13 cellular contexts compared by ENCODE assay signal in the genomic region with DNA sequence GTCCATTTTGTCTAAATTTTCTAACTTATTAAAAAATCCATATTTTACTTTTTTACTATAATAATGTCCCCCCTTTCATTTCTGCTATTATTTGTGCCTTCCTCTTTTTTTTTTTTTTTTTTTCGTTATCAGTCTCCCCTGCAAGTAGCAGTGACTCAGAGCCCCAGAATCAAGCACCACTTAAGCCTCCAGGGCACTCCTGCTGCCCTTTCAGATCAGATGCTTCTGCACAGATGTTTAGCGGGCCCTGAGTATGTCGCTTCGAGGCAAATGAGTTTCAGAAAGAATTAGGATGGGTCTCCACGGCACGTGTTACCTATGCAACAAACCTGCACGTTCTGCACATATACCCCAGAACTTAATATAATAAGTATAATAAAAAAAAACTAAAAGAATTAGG. TPM values are rescaled to one million over a fixed set of nuclear protein-coding genes. Genes with fewer than 3 reads are reported as not detected.
DNase-seq lines count a peak whose midpoint lies in the region; ATAC-seq and TF ChIP-seq lines count a peak whose summit lies in the region.
"Had no signal": no experiment of that assay in that cellular context is flagged by ENCODE, and none has a peak within 500 bp of the region (broad histone marks: within the 10 kb centered on the region; RNA-seq: fewer than 3 reads in every experiment).

No MANE protein-coding gene starts in this region.

- no peak for TF ChIP-seq POLR2A in gastroesophageal sphincter (IDR thresholded peaks at IDR 0.05)

- H3K23ac ChIP-seq in mesendoderm (ENCODE audit: low read length): no peak overlapping the region

- no peaks in the 10 kb centered on the region for H3K4me1 ChIP-seq in mesendoderm (ENCODE audit: control insufficient read depth, low read depth, low read length)
- H3K4me1 ChIP-seq in gastroesophageal sphincter: no peaks in the 10 kb centered on the region

- no peaks in the 10 kb centered on the region for H3K9me3 ChIP-seq in SU-DHL-6 (ENCODE audit: insufficient read depth, low read length)
- H3K9me3 ChIP-seq in gastroesophageal sphincter: no peaks in the 10 kb centered on the region

- DNase-seq in NCI-H748 (lab: John Stamatoyannopoulos, UW; ENCODE audit: unreplicated experiment): peak; percentile 2
- no peak for DNase-seq in NCI-H748 treated with DMSO at 0.1 percent for 48 hours (lab: John Stamatoyannopoulos, UW)
- DNase-seq in mesendoderm: peak; percentile 46
- DNase-seq: amygdala; NCI-H526 treated with DMSO at 0.1 percent for 48 hours; stimulated activated CD4-positive, alpha-beta T cell treated with anti-CD3 and anti-CD28 coated beads, Interleukin-12 subunit alpha, Interleukin-12 subunit beta, amount 100 ng/mL, for 4 hours; stimulated activated naive CD8-positive, alpha-beta T cell treated with anti-CD3 and anti-CD28 coated beads, Interleukin-15, amount 100 ng/mL, for 72 hours had no signal

- ATAC-seq in HG03439 (IDR thresholded peaks at IDR 0.05; ENCODE audit: unreplicated experiment): peak; percentile 43
- no peak for ATAC-seq in GM18870 (IDR thresholded peaks at IDR 0.05; ENCODE audit: unreplicated experiment)
- no peak for ATAC-seq in GM21737 (IDR thresholded peaks at IDR 0.05; ENCODE audit: unreplicated experiment)
- ATAC-seq in gastroesophageal sphincter: no peak
- ATAC-seq: stimulated activated naive CD8-positive, alpha-beta T cell treated with anti-CD3 and anti-CD28 coated beads, Interleukin-15, amount 100 ng/mL, for 72 hours had no signal

- peaks cover 27% of the 10 kb centered on the region; the same call in 1 of the 2 replicates for H3F3A ChIP-seq in SU-DHL-6 (ENCODE audit: insufficient read depth)

- peak overlapping the region; percentile 89 for H3K27ac ChIP-seq in SU-DHL-6 (ENCODE audit: low read depth, low read length)
- no peak overlapping the region for H3K27ac ChIP-seq in mesendoderm (ENCODE audit: low read depth, low read length)
- no peak overlapping the region for H3K27ac ChIP-seq in gastroesophageal sphincter

- H2BK15ac ChIP-seq in mesendoderm (replicated peaks; ENCODE audit: low read depth): no peak overlapping the region

- H3K9me2 ChIP-seq in SU-DHL-6 (replicated peaks; ENCODE audit: insufficient read depth, low read length): no peaks in the 10 kb centered on the region

- no peak overlapping the region for H2BK5ac ChIP-seq in mesendoderm (ENCODE audit: low read length)

- TF ChIP-seq CTCF in SU-DHL-6 (IDR thresholded peaks at IDR 0.05; ENCODE audit: insufficient read depth, low read length, poor library complexity, severe bottlenecking) (no peak), gastroesophageal sphincter (IDR thresholded peaks at IDR 0.05) (no peak)

- TF ChIP-seq EP300 in gastroesophageal sphincter (IDR thresholded peaks at IDR 0.05): no peak

- H3K4me3 ChIP-seq in SU-DHL-6 (ENCODE audit: insufficient read depth, low read length, poor library complexity, severe bottlenecking) (peak overlapping the region; percentile 21), mesendoderm (ENCODE audit: low read length) (no peak overlapping the region), gastroesophageal sphincter (no peak overlapping the region)

- H3K56ac ChIP-seq in mesendoderm (ENCODE audit: low read length): no peak overlapping the region

- no peak overlapping the region for H3K18ac ChIP-seq in mesendoderm (ENCODE audit: low read length)

- H4K5ac ChIP-seq in mesendoderm (ENCODE audit: low read length): no peak overlapping the region

- H3K27me3 ChIP-seq in SU-DHL-6 (ENCODE audit: low read length) (no peaks in the 10 kb centered on the region), mesendoderm (ENCODE audit: insufficient read depth, low read length, poor library complexity) (no peaks in the 10 kb centered on the region), gastroesophageal sphincter (no peaks in the 10 kb centered on the region)

- H3K79me2 ChIP-seq in SU-DHL-6 (ENCODE audit: insufficient read depth, low read length) (no peaks in the 10 kb centered on the region), mesendoderm (ENCODE audit: control insufficient read depth, insufficient read depth, low read length) (no peaks in the 10 kb centered on the region)

- no peak overlapping the region for H4K8ac ChIP-seq in mesendoderm (ENCODE audit: low read depth, low read length)

- H2BK120ac ChIP-seq in mesendoderm (ENCODE audit: low read depth, low read length): no peak overlapping the region

- H3K4me2 ChIP-seq in SU-DHL-6 (ENCODE audit: low read depth, low read length, poor library complexity, severe bottlenecking) (peak overlapping the region; percentile 61), mesendoderm (ENCODE audit: low read length) (no peak overlapping the region)

- no peak overlapping the region for H3K9ac ChIP-seq in SU-DHL-6 (ENCODE audit: low read length)
- no peak overlapping the region for H3K9ac ChIP-seq in mesendoderm (ENCODE audit: low read length)

- H2AK5ac ChIP-seq in mesendoderm (ENCODE audit: low read length): no peak overlapping the region

- WGBS in mesendoderm (ENCODE audit: extremely low coverage, insufficient coverage, low lambda C conversion rate): no CpG with 5 or more reads among the region's 7 CpGs
- WGBS in gastroesophageal sphincter (ENCODE audit: low coverage in 1 of 2), 2 donors: 68 to 72% methylated on average over 4 to 7 of the region's 7 CpGs

- peak overlapping the region; percentile 38 for H2AFZ ChIP-seq in SU-DHL-6 (ENCODE audit: low read depth, low read length, severe bottlenecking)

- H4K20me1 ChIP-seq in SU-DHL-6 (ENCODE audit: low read depth, low read length): no peaks in the 10 kb centered on the region

- no peak overlapping the region for H3K4ac ChIP-seq in mesendoderm (ENCODE audit: low read depth, low read length)

- H3K79me1 ChIP-seq in mesendoderm (ENCODE audit: low read length): no peaks in the 10 kb centered on the region

- H3K36me3 ChIP-seq in SU-DHL-6 (ENCODE audit: low read length): no peaks in the 10 kb centered on the region
- H3K36me3 ChIP-seq in mesendoderm (ENCODE audit: control insufficient read depth, insufficient read depth, low read length): no peaks in the 10 kb centered on the region
- H3K36me3 ChIP-seq in gastroesophageal sphincter: peaks cover 0 to 2% of the 10 kb centered on the region in 2 donors

RNA-seq across cellular contexts. Expression of gene MED7, which starts 11.7 kb away (rescaled TPM):
- polyA plus RNA-seq in mesendoderm (2013, experiment 1 of 2): 10.4 TPM
- polyA plus RNA-seq in mesendoderm (2013, experiment 2 of 2): 9.8 TPM
- total RNA-seq in gastroesophageal sphincter: 10 to 100 TPM in 3 of 4 donors, 1 to 10 TPM in 1; 8.9 to 17.9 (median 11.7) TPM

RNA-seq across cellular contexts. Expression of gene HAVCR2, which starts 22.1 kb away (rescaled TPM):
- polyA plus RNA-seq in mesendoderm (2013, experiment 1 of 2): 0.08 TPM
- polyA plus RNA-seq in mesendoderm (2013, experiment 2 of 2): 0.03 TPM
- 10 to 100 TPM in 2 of 4 donors, 1 to 10 TPM in 2; 4.7 to 15.2 (median 10.1) TPM for total RNA-seq in gastroesophageal sphincter

RNA-seq across cellular contexts. Expression of gene GARIN3, which starts 35.1 kb away (rescaled TPM):
- not detected for polyA plus RNA-seq in mesendoderm (2013, experiment 1 of 2)
- not detected for polyA plus RNA-seq in mesendoderm (2013, experiment 2 of 2)
- not detected for total RNA-seq in gastroesophageal sphincter
- total RNA-seq: fibroblast of lung had no signal
- polyA plus RNA-seq: fibroblast of lung had no signal

RNA-seq across cellular contexts. Expression of gene ITK, which starts 49.7 kb away (rescaled TPM):
- 0.15 TPM for polyA plus RNA-seq in mesendoderm (2013, experiment 1 of 2)
- polyA plus RNA-seq in mesendoderm (2013, experiment 2 of 2): 0.14 TPM
- total RNA-seq in gastroesophageal sphincter: 1 to 10 TPM in 3 of 4 donors, under 1 TPM in 1; 0.52 to 3.1 (median 1.8) TPM
- polyA plus RNA-seq: fibroblast of lung had no signal
